18 cellular contexts compared by ENCODE assay signal in genomic region chr14:101253948-101254347, GRCh38.
"Had no signal": no experiment of that assay in that cellular context is flagged by ENCODE, and none has a peak within 500 bp of the region (broad histone marks: within the 10 kb centered on the region; RNA-seq: fewer than 3 reads in every experiment).

No MANE protein-coding gene starts in this region.

- H3K4me1 ChIP-seq: gastrocnemius medialis, left ventricle myocardium inferior, lower lobe of right lung, sigmoid colon, stomach had no signal

- H3K36me3 Mint-ChIP-seq: memory B cell; mesothelial cell of epicardium; natural killer cell treated with Interleukin-12 subunit alpha and Interleukin-12 subunit beta and Interleukin-15 and Interleukin-18, amount 100 ng/mL, for 72 hours had no signal

- ATAC-seq: esophagus mucosa; gastrocnemius medialis; lower lobe of right lung; natural killer cell treated with Interleukin-12 subunit alpha and Interleukin-12 subunit beta and Interleukin-15 and Interleukin-18, amount 100 ng/mL, for 72 hours had no signal

- H3K36me3 ChIP-seq: gastrocnemius medialis, left ventricle myocardium inferior, lower lobe of right lung, sigmoid colon, stomach had no signal

- H3K9me3 Mint-ChIP-seq: memory B cell; mesothelial cell of epicardium; natural killer cell treated with Interleukin-12 subunit alpha and Interleukin-12 subunit beta and Interleukin-15 and Interleukin-18, amount 100 ng/mL, for 72 hours had no signal

- H3K4me3 Mint-ChIP-seq: memory B cell; mesothelial cell of epicardium; natural killer cell treated with Interleukin-12 subunit alpha and Interleukin-12 subunit beta and Interleukin-15 and Interleukin-18, amount 100 ng/mL, for 72 hours had no signal

- H3K9me3 ChIP-seq: gastrocnemius medialis, left ventricle myocardium inferior, lower lobe of right lung, sigmoid colon, stomach had no signal

- H3K4me3 ChIP-seq: gastrocnemius medialis, left ventricle myocardium inferior, lower lobe of right lung, sigmoid colon, skin epidermis, stomach had no signal

- H3K27ac ChIP-seq: left ventricle myocardium inferior, lower lobe of right lung, sigmoid colon, skin epidermis, stomach had no signal

- H3K27me3 ChIP-seq: gastrocnemius medialis, sigmoid colon had no signal

- H3K4me1 Mint-ChIP-seq: memory B cell had no signal

- DNase-seq: effector memory CD4-positive, alpha-beta T cell; gastrocnemius medialis; kidney; left cardiac atrium; left ventricle myocardium inferior; lower lobe of right lung; occipital lobe; sigmoid colon; stimulated activated CD4-positive, alpha-beta T cell treated with anti-CD3 and anti-CD28 coated beads, Interleukin-12 subunit alpha, Interleukin-12 subunit beta, amount 100 ng/mL, for 4 hours; stimulated activated naive CD4-positive, alpha-beta T cell; stomach; substantia nigra; trophoblast cell had no signal
